ENCODE assay signal across 1 cellular context in the genomic region with DNA sequence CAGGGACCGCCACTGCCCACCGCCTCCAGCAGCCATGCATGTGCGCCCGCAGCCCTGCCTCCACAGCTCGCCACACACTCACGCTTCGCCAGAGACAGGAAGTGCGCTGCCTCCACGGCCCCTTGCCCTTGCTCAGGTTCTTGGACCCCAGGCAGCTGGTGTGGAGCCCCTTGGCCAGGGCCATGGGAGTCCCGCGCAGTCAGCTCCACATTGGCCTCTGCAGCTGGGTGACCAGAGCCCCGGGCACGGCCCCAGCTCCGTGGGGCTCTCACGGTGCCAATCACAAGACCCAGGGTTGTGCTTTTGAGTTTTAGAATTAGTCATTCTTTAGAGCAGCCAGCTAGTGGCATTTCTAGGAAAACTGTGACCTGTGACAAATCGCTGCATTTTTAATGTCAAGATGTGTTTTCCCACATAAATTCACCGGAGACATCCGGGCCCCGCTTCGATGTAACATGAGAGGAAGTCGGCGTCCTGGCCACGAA.
TF ChIP-seq lines count a peak whose summit lies in the region.

No MANE protein-coding gene starts in this region.

TF ChIP-seq in IMR-90, 13 proteins besides CTCF, POLR2A, EP300 and RAD21:
- TF ChIP-seq FOS (IDR thresholded peaks at IDR 0.05; ENCODE audit: low read depth, low read length) (no peak), CHD1 (IDR thresholded peaks at IDR 0.05; ENCODE audit: low read depth, low read length) (no peak), RFX5 (IDR thresholded peaks at IDR 0.05; ENCODE audit: low read depth, low read length) (no peak), RCOR1 (IDR thresholded peaks at IDR 0.05; ENCODE audit: insufficient replicate concordance, low read length) (no peak), SMC3 (IDR thresholded peaks at IDR 0.05; ENCODE audit: low read depth, low read length) (no peak), CEBPB (IDR thresholded peaks at IDR 0.05; ENCODE audit: low read depth, low read length) (no peak)
- TF ChIP-seq, protein P1, sequence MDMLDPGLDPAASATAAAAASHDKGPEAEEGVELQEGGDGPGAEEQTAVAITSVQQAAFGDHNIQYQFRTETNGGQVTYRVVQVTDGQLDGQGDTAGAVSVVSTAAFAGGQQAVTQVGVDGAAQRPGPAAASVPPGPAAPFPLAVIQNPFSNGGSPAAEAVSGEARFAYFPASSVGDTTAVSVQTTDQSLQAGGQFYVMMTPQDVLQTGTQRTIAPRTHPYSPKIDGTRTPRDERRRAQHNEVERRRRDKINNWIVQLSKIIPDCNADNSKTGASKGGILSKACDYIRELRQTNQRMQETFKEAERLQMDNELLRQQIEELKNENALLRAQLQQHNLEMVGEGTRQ (IDR thresholded peaks at IDR 0.05; ENCODE audit: low read depth, low read length), result no peak
- TF ChIP-seq, protein P2, sequence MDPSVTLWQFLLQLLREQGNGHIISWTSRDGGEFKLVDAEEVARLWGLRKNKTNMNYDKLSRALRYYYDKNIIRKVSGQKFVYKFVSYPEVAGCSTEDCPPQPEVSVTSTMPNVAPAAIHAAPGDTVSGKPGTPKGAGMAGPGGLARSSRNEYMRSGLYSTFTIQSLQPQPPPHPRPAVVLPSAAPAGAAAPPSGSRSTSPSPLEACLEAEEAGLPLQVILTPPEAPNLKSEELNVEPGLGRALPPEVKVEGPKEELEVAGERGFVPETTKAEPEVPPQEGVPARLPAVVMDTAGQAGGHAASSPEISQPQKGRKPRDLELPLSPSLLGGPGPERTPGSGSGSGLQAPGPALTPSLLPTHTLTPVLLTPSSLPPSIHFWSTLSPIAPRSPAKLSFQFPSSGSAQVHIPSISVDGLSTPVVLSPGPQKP (IDR thresholded peaks at IDR 0.05; ENCODE audit: borderline replicate concordance, low read depth, low read length), result no peak
